In genomic region chr10:97553575-97554100, GRCh38 we compare ENCODE assay signal across 8 cellular contexts. TPM values are rescaled to one million over a fixed set of nuclear protein-coding genes. Genes with fewer than 3 reads are reported as not detected.
DNase-seq lines count a peak whose midpoint lies in the region; ATAC-seq and TF ChIP-seq lines count a peak whose summit lies in the region.

No MANE protein-coding gene starts in this region.

- WGBS in hepatocyte (ENCODE audit: low lambda C conversion rate, missing lambda C conversion rate), result 12% methylated on average over 7 of the region's 7 CpGs

- no peak overlapping the region for H2AFZ ChIP-seq in hepatocyte

- no peak overlapping the region for H3K9ac ChIP-seq in skeletal muscle satellite cell (ENCODE audit: low read depth, low read length)

- in situ Hi-C loops in ACHN (cut with HindIII; ENCODE audit: low pct_ligation_motif_present, low pct_unique_long_range_greater_than_20kb, low sequenced_read_pairs), result no loop called here

- H3K27me3 ChIP-seq in hepatocyte, result no peaks in the 10 kb centered on the region
- H3K27me3 ChIP-seq in skeletal muscle satellite cell (ENCODE audit: control insufficient read depth, insufficient read depth, low read length), result no peaks in the 10 kb centered on the region

- H3K27ac ChIP-seq in hepatocyte, result no peak overlapping the region

- H3K4me3 ChIP-seq in hepatocyte, result no peak overlapping the region
- H3K4me3 ChIP-seq in skeletal muscle satellite cell (ENCODE audit: low read length), result no peak overlapping the region

- no peaks in the 10 kb centered on the region for H4K20me1 ChIP-seq in hepatocyte (ENCODE audit: insufficient read depth, poor library complexity, severe bottlenecking)

- H3K4me1 ChIP-seq in hepatocyte (ENCODE audit: insufficient read depth) (peaks cover 11% of the 10 kb centered on the region), skeletal muscle satellite cell (ENCODE audit: control insufficient read depth, insufficient read depth, low read length) (peaks cover 11% of the 10 kb centered on the region)

- no peaks in the 10 kb centered on the region for H3K9me2 ChIP-seq in hepatocyte (replicated peaks; ENCODE audit: insufficient read depth)

- peak; percentile 79 for ATAC-seq in GM18511 (IDR thresholded peaks at IDR 0.05; ENCODE audit: unreplicated experiment)
- ATAC-seq in HG03139 (IDR thresholded peaks at IDR 0.05; ENCODE audit: unreplicated experiment), result no peak

- H3K36me3 ChIP-seq in hepatocyte (replicated peaks; ENCODE audit: insufficient read depth, low read depth), result no peaks in the 10 kb centered on the region
- H3K36me3 ChIP-seq in skeletal muscle satellite cell (ENCODE audit: insufficient read depth, low read length), result no peaks in the 10 kb centered on the region

- H3K9me3 ChIP-seq in hepatocyte (ENCODE audit: low read depth), result no peaks in the 10 kb centered on the region
- H3K9me3 ChIP-seq in skeletal muscle satellite cell (replicated peaks; ENCODE audit: low read length), result no peaks in the 10 kb centered on the region

- peaks cover 6% of the 10 kb centered on the region for H3K79me2 ChIP-seq in hepatocyte

- TF ChIP-seq CTCF in hepatocyte (IDR thresholded peaks at IDR 0.05; ENCODE audit: poor library complexity), result peak; percentile 86

- peak; percentile 72 for DNase-seq in ACHN
- peak; percentile 71 for DNase-seq in LHCN-M2 (ENCODE audit: low read depth)
- DNase-seq in T-helper 2 cell, result peak in 4 of 5 experiments; percentile 11 to 49 (median 34)
- DNase-seq in anterior cingulate cortex (lab: John Stamatoyannopoulos, UW), result peak in 48 of 58 donors; percentile 10 to 72 (median 44)
- peak; percentile 84 for DNase-seq in hepatocyte (ENCODE audit: low spot score)

- H3K4me2 ChIP-seq in hepatocyte (no peak overlapping the region), skeletal muscle satellite cell (ENCODE audit: low read length) (peak overlapping the region; percentile 25)

RNA-seq across cellular contexts. Expression of gene ANKRD2, which starts 18.9 kb away (rescaled TPM):
- total RNA-seq in LHCN-M2 (2014; rRNA removed) (0.11 TPM in 1 of 2 replicates, not detected in the other), hepatocyte (not detected in 2 replicates)
- polyA plus RNA-seq in LHCN-M2 (2012), result 0.73 TPM
- polyA plus RNA-seq in hepatocyte, result 0.15 TPM in 1 of 2 replicates, not detected in the other
- total RNA-seq in skeletal muscle satellite cell (2012; rRNA removed), result 0.87 and 1.5 TPM in 2 replicates

RNA-seq across cellular contexts. Expression of gene HOGA1, which starts 30.6 kb away (rescaled TPM):
- total RNA-seq in LHCN-M2 (2014; rRNA removed), result 0.51 and 1.0 TPM in 2 replicates
- polyA plus RNA-seq in LHCN-M2 (2012), result 1.3 TPM
- total RNA-seq in hepatocyte, result 4.5 and 5.8 TPM in 2 replicates
- polyA plus RNA-seq in hepatocyte, result 6.9 TPM in 2 replicates
- total RNA-seq in skeletal muscle satellite cell (2012; rRNA removed), result 1.0 and 1.5 TPM in 2 replicates

RNA-seq across cellular contexts. Expression of gene C10orf62, which starts 35.9 kb away (rescaled TPM):
- 0.11 TPM in 1 of 2 replicates, not detected in the other for total RNA-seq in LHCN-M2 (2014; rRNA removed)
- polyA plus RNA-seq in LHCN-M2 (2012), result not detected
- total RNA-seq in hepatocyte, result 0.23 TPM in 1 of 2 replicates, not detected in the other
- not detected in 2 replicates for polyA plus RNA-seq in hepatocyte
- total RNA-seq in skeletal muscle satellite cell (2012; rRNA removed), result 0.22 and 0.76 TPM in 2 replicates

RNA-seq across cellular contexts. Expression of gene UBTD1, which starts 54.9 kb away (rescaled TPM):
- 36.5 and 39.3 TPM in 2 replicates for total RNA-seq in LHCN-M2 (2014; rRNA removed)
- 28.1 TPM for polyA plus RNA-seq in LHCN-M2 (2012)
- 12.8 and 20.6 TPM in 2 replicates for total RNA-seq in hepatocyte
- 37.0 and 37.1 TPM in 2 replicates for polyA plus RNA-seq in hepatocyte
- 20.0 and 23.2 TPM in 2 replicates for total RNA-seq in skeletal muscle satellite cell (2012; rRNA removed)

RNA-seq across cellular contexts. Expression of gene MMS19, which starts 55.4 kb away (rescaled TPM):
- total RNA-seq in LHCN-M2 (2014; rRNA removed), result 95.3 and 112 TPM in 2 replicates
- polyA plus RNA-seq in LHCN-M2 (2012), result 65.9 TPM
- total RNA-seq in hepatocyte, result 68.6 and 73.6 TPM in 2 replicates
- 58.4 and 59.8 TPM in 2 replicates for polyA plus RNA-seq in hepatocyte
- total RNA-seq in skeletal muscle satellite cell (2012; rRNA removed), result 70.6 and 74.3 TPM in 2 replicates
